14 cellular contexts compared by ENCODE assay signal in the genomic region with DNA sequence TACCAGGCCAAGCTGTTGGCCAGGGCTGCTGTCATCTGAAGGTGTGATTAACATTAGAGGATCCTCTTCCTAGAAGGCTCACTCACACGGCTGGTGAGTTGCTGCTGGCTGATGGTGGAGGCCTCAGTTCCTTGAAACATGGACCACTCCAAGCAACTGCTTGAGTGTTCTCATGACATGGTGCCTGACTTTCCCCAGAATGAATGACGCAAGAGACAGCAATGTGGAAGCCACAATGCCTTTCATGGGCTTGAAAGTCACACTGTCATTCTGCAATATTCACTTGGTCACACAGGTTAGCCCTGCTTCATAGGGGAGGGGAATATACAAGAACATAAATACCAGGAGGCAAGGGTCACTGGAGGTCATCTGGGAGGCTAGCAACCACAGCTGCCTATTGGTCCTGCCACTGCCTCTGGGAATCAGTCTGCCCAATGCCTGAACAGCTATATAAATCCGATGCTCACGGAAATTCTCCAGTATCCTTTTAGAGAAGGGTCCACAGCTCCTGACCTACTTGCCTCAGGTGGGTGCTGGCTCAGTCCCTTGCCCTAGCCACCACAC.
DNase-seq lines count a peak whose midpoint lies in the region; ATAC-seq lines count a peak whose summit lies in the region.
"Had no signal": no experiment of that assay in that cellular context is flagged by ENCODE, and none has a peak within 500 bp of the region (broad histone marks: within the 10 kb centered on the region; RNA-seq: fewer than 3 reads in every experiment).

No MANE protein-coding gene starts in this region.

- ATAC-seq in esophagus mucosa (peak; percentile 45), GM19395 (IDR thresholded peaks at IDR 0.05; ENCODE audit: unreplicated experiment) (no peak)
- ATAC-seq: heart left ventricle, right cardiac atrium had no signal

- DNase-seq in SIG-M5 treated with dmso at 0.1 percent for 504 hours (lab: John Stamatoyannopoulos, UW; ENCODE audit: unreplicated experiment) (peak; percentile 72), SIG-M5 (lab: John Stamatoyannopoulos, UW) (no peak), NCI-H69 (lab: John Stamatoyannopoulos, UW) (peak; percentile 38), NCI-H2081 treated with DMSO at 0.1 percent for 48 hours (lab: John Stamatoyannopoulos, UW) (no peak), 8988T (no peak)
- peak; percentile 45 for DNase-seq in stimulated activated CD8-positive, alpha-beta memory T cell treated with anti-CD3 and anti-CD28 coated beads, Interleukin-4, amount 100 ng/mL, for 48 hours
- DNase-seq: activated effector memory CD4-positive, alpha-beta T cell treated with anti-CD3 and anti-CD28 coated beads, Interleukin-2, amount 50 U/mL, for 16 hours; cortex of kidney; H7; heart left ventricle; NCI-H1092 treated with DMSO at 0.1 percent for 48 hours; right cardiac atrium had no signal

Comparison
In these comparisons a context has a peak if more than half of its experiments do, and no peak if none do; other contexts are left out.
1. DNase-seq: peak in SIG-M5 treated with dmso at 0.1 percent for 504 hours (single experiment), NCI-H69 (single experiment) and stimulated activated CD8-positive, alpha-beta memory T cell treated with anti-CD3 and anti-CD28 coated beads, Interleukin-4, amount 100 ng/mL, for 48 hours (single experiment); none in SIG-M5 (single experiment), NCI-H2081 treated with DMSO at 0.1 percent for 48 hours (single experiment) and 8988T (single experiment).